In the genomic region with DNA sequence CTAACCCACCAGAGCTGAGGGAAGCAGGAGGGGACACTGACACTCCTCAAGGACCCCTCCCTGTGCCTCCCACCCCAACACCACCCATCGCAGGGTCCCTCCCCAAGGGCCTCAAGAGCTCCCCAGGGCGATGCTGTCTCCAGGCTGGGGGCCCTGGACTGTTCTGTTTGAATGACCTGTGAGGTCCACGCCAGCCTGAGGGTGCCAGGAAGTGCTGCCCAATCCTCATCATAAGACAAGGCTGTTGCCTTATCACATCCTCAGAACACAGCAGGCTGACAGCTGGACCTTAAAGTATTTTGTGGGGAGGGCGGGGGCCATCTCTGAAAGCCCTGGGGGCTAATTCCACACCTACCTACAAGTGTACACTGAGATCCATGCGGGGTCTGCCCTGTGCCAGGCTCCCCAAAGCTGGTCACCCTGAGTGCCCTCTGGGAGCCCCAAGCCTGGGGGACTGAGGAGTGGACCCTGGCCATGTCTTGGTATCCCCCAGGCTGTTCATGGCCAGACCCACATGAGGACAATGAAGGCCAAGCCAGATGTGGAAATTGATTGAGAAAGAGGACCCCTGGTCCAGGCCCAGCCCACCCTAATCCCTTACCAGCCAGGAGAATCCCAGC, we compare ENCODE assay signal across 21 cellular contexts. TPM values are rescaled to one million over a fixed set of nuclear protein-coding genes. Genes with fewer than 3 reads are reported as not detected.
A peak's percentile ranks its signal among the peaks of the same experiment; 100 is the strongest.
DNase-seq lines count a peak whose midpoint lies in the region; ATAC-seq and TF ChIP-seq lines count a peak whose summit lies in the region.
"Had no signal": no experiment of that assay in that cellular context is flagged by ENCODE, and none has a peak within 500 bp of the region (broad histone marks: within the 10 kb centered on the region; RNA-seq: fewer than 3 reads in every experiment).

No MANE protein-coding gene starts in this region.

- no peaks in the 10 kb centered on the region for H4K20me1 ChIP-seq in OCI-LY7 (ENCODE audit: insufficient read depth, low read length)

- H3K18ac ChIP-seq in neuronal stem cell (ENCODE audit: low read length) = peak overlapping the region; percentile 52

- WGBS in neuronal stem cell (ENCODE audit: extremely low coverage in 2 of 2, insufficient read length in 2 of 2, insufficient replicate concordance in 1 of 2), 2 donors = no CpG with 5 or more reads among the region's 5 CpGs

- H4K8ac ChIP-seq in neuronal stem cell (ENCODE audit: low read depth, low read length) = no peak overlapping the region

- H3K9me2 ChIP-seq in OCI-LY7 (ENCODE audit: insufficient read depth, low read length) = no peaks in the 10 kb centered on the region
- H3K9me2 ChIP-seq: SK-N-SH had no signal

- ATAC-seq in left ventricle myocardium superior (no peak), left cardiac atrium (no peak), RWPE2 (ENCODE audit: low read depth) (no peak), upper lobe of right lung (no peak)
- ATAC-seq: GM12878, Panc1 had no signal

- no peak overlapping the region for H2BK120ac ChIP-seq in neuronal stem cell (ENCODE audit: low read depth, low read length)

- no peak overlapping the region for H2BK12ac ChIP-seq in neuronal stem cell (ENCODE audit: low read length)

- no peak overlapping the region for H3K9ac ChIP-seq in neuronal stem cell (ENCODE audit: low read depth, low read length, poor library complexity)
- H3K9ac ChIP-seq: SK-N-SH had no signal

- H3K27me3 ChIP-seq in RWPE2 (ENCODE audit: insufficient read depth, poor library complexity, severe bottlenecking) (no peaks in the 10 kb centered on the region), neuronal stem cell (ENCODE audit: control insufficient read depth in 3 of 3, insufficient read depth in 3 of 3, low read depth in 1 of 3, low read length in 3 of 3) (peaks cover 0 to 30% (median 0%) of the 10 kb centered on the region in 3 experiments), upper lobe of right lung (peaks cover 8% of the 10 kb centered on the region)

- no peak overlapping the region for H3K14ac ChIP-seq in neuronal stem cell (ENCODE audit: low read length)

- no peaks in the 10 kb centered on the region for H3K79me2 ChIP-seq in OCI-LY7 (ENCODE audit: insufficient read depth, low read depth, low read length)

- H2BK5ac ChIP-seq in neuronal stem cell (ENCODE audit: low read length) = no peak overlapping the region

- POLR2A ChIA-PET in OCI-LY7 (lab: Charles Lee) = no interaction called here

- CTCF ChIA-PET in OCI-LY7 (lab: Charles Lee; ENCODE audit: unreplicated experiment) = interaction anchor here (0.6 kb wide), 1 partner anchor 301 kb away, joined by 3 read pairs; no protein-coding TSS in a partner anchor

- H3K4me1 ChIP-seq in RWPE2 (ENCODE audit: insufficient read depth, poor library complexity, severe bottlenecking) = no peaks in the 10 kb centered on the region
- H3K4me1 ChIP-seq in neuronal stem cell (ENCODE audit: control insufficient read depth in 2 of 2, insufficient read depth in 1 of 2, low read depth in 1 of 2, low read length in 2 of 2) = peaks cover 5 to 6% of the 10 kb centered on the region in 2 donors
- H3K4me1 ChIP-seq in upper lobe of right lung = no peaks in the 10 kb centered on the region
- peaks cover 6% of the 10 kb centered on the region for H3K4me1 ChIP-seq in OCI-LY7 (ENCODE audit: insufficient read depth, low read length, poor library complexity, severe bottlenecking)

- intact Hi-C loops in left ventricle myocardium superior (cut with micrococcal nuclease) = no loop called here
- intact Hi-C loops in left cardiac atrium (cut with DNase I) = no loop called here
- intact Hi-C loops in upper lobe of right lung (cut with DNase I) = no loop called here
- intact Hi-C loops in OCI-LY7 (cut with micrococcal nuclease; ENCODE audit: unreplicated experiment) = no loop called here

- no peak overlapping the region for H4K91ac ChIP-seq in neuronal stem cell (ENCODE audit: low read depth, low read length, poor library complexity)

- H3K4me2 ChIP-seq in neuronal stem cell (ENCODE audit: insufficient read depth, low read length, poor library complexity, severe bottlenecking) (no peak overlapping the region), OCI-LY7 (ENCODE audit: low read length) (no peak overlapping the region)
- H3K4me2 ChIP-seq: SK-N-SH had no signal

- H3K9me3 ChIP-seq in RWPE2 (ENCODE audit: severe bottlenecking) (no peaks in the 10 kb centered on the region), neuronal stem cell (replicated peaks in 1 of 2; ENCODE audit: control insufficient read depth in 2 of 2, insufficient read depth in 1 of 2, low read depth in 1 of 2, low read length in 2 of 2) (peaks cover 0 to 2% of the 10 kb centered on the region in 2 donors), upper lobe of right lung (no peaks in the 10 kb centered on the region), OCI-LY7 (ENCODE audit: low read length) (no peaks in the 10 kb centered on the region)
- H3K9me3 ChIP-seq: SK-N-SH had no signal

- H3K79me1 ChIP-seq in neuronal stem cell (ENCODE audit: low read depth, low read length) = peaks cover 3% of the 10 kb centered on the region

- peak overlapping the region; percentile 81 for H2AK5ac ChIP-seq in neuronal stem cell (ENCODE audit: low read depth, low read length)

- peak overlapping the region; percentile 3 for H3K23ac ChIP-seq in neuronal stem cell (ENCODE audit: low read depth, low read length, poor library complexity)

- H2AFZ ChIP-seq in neuronal stem cell (ENCODE audit: low read length) (no peak overlapping the region), OCI-LY7 (ENCODE audit: low read length) (no peak overlapping the region)

- no peak overlapping the region for H2BK15ac ChIP-seq in neuronal stem cell (ENCODE audit: low read length)

- no peak overlapping the region for H3K4me3 ChIP-seq in RWPE2 (ENCODE audit: severe bottlenecking)
- no peak overlapping the region for H3K4me3 ChIP-seq in neuronal stem cell (ENCODE audit: low read length in 2 of 2)
- no peak overlapping the region for H3K4me3 ChIP-seq in upper lobe of right lung
- no peak overlapping the region for H3K4me3 ChIP-seq in OCI-LY7 (ENCODE audit: low read depth, low read length, poor library complexity, severe bottlenecking)
- H3K4me3 ChIP-seq: GM12878 had no signal

- peak; percentile 21 for DNase-seq in left ventricle myocardium superior
- no peak for DNase-seq in left cardiac atrium
- DNase-seq in RWPE2 (ENCODE audit: low spot score) = peak; percentile 62
- no peak for DNase-seq in neuronal stem cell (ENCODE audit: low spot score)
- DNase-seq in upper lobe of right lung = peak; percentile 47
- no peak for DNase-seq in OCI-LY7 (ENCODE audit: low spot score)
- no peak for DNase-seq in kidney glomerular epithelial cell (lab: John Stamatoyannopoulos, UW)
- DNase-seq in NCI-H526 (lab: John Stamatoyannopoulos, UW) = no peak
- DNase-seq: ACHN; Calu3; CD4-positive, alpha-beta T cell; DMS79; HFFc6; KBM-7; NCI-H1436; NCI-H2029 treated with DMSO at 0.1 percent for 48 hours; NCI-H510A treated with DMSO at 0.1 percent for 48 hours; SHP77; SK-N-SH had no signal

- no peak overlapping the region for H3K27ac ChIP-seq in RWPE2 (ENCODE audit: poor library complexity, severe bottlenecking)
- H3K27ac ChIP-seq in neuronal stem cell (replicated peaks; ENCODE audit: low read length) = no peak overlapping the region
- H3K27ac ChIP-seq in upper lobe of right lung = no peak overlapping the region
- no peak overlapping the region for H3K27ac ChIP-seq in OCI-LY7 (ENCODE audit: low read depth, low read length, poor library complexity, severe bottlenecking)

- TF ChIP-seq CTCF in RWPE2 (IDR thresholded peaks at IDR 0.05; ENCODE audit: poor library complexity, severe bottlenecking) (no peak), upper lobe of right lung (IDR thresholded peaks at IDR 0.05) (no peak), OCI-LY7 (conservative IDR thresholded peaks at IDR 0.05; ENCODE audit: low read length) (no peak)

- BruUV-seq in OCI-LY7 (replicated peaks; lab: Mats Ljungman, UMichigan) = no TSS peak

- H3K36me3 ChIP-seq in RWPE2 (ENCODE audit: low read depth) (no peaks in the 10 kb centered on the region), neuronal stem cell (replicated peaks in 1 of 2; ENCODE audit: control insufficient read depth in 2 of 2, insufficient read depth in 2 of 2, low read length in 2 of 2) (no peaks in the 10 kb centered on the region), upper lobe of right lung (no peaks in the 10 kb centered on the region), OCI-LY7 (ENCODE audit: insufficient read depth, low read length) (no peaks in the 10 kb centered on the region)

- no peak overlapping the region for H3K4ac ChIP-seq in neuronal stem cell (ENCODE audit: low read length)

RNA-seq across cellular contexts. Expression of gene GOLGA6C, which starts 23.8 kb away (rescaled TPM):
- not detected for total RNA-seq in left ventricle myocardium superior
- total RNA-seq in left cardiac atrium = not detected
- not detected for polyA plus RNA-seq in neuronal stem cell (2013, experiment 1 of 2)
- polyA plus RNA-seq in neuronal stem cell (2013, experiment 2 of 2) = not detected
- not detected for total RNA-seq in upper lobe of right lung
- total RNA-seq in OCI-LY7 (2014; rRNA removed; shearing (Covaris generic)) = 0.10 and 0.28 TPM in 2 replicates
- total RNA-seq in OCI-LY7 (2022) = not detected in 2 replicates
- total RNA-seq: Calu3; CD4-positive, alpha-beta T cell; GM12878; HFFc6 had no signal
- polyA plus RNA-seq: GM12878, SK-N-SH had no signal

RNA-seq across cellular contexts. Expression of gene C15orf39, which starts 32.6 kb away (rescaled TPM):
- total RNA-seq in left ventricle myocardium superior (14.8 TPM), left cardiac atrium (10 to 100 TPM in 1 of 2 donors, 1 to 10 TPM in 1; 9.0 to 14.2 TPM), upper lobe of right lung (33.3 TPM), OCI-LY7 (2022) (39.6 and 50.2 TPM in 2 replicates)
- polyA plus RNA-seq in neuronal stem cell (2013, experiment 1 of 2) = 5.9 TPM
- 5.5 TPM for polyA plus RNA-seq in neuronal stem cell (2013, experiment 2 of 2)
- total RNA-seq in OCI-LY7 (2014; rRNA removed; shearing (Covaris generic)) = 19.7 and 26.5 TPM in 2 replicates

RNA-seq across cellular contexts. Expression of gene GOLGA6D, which starts 48.3 kb away (rescaled TPM):
- total RNA-seq in left ventricle myocardium superior (not detected), left cardiac atrium (not detected), upper lobe of right lung (not detected), OCI-LY7 (2022) (not detected in 2 replicates)
- 0.04 TPM for polyA plus RNA-seq in neuronal stem cell (2013, experiment 1 of 2)
- 0.03 TPM for polyA plus RNA-seq in neuronal stem cell (2013, experiment 2 of 2)
- total RNA-seq in OCI-LY7 (2014; rRNA removed; shearing (Covaris generic)) = not detected in 2 replicates
- total RNA-seq: Calu3; CD4-positive, alpha-beta T cell; GM12878; HFFc6 had no signal
- polyA plus RNA-seq: GM12878 had no signal

Comparison
In these comparisons a context has a peak if more than half of its experiments do, and no peak if none do; other contexts are left out.
1. DNase-seq: peak in left ventricle myocardium superior (single experiment), RWPE2 (single experiment) and upper lobe of right lung (single experiment); none in left cardiac atrium (single experiment), neuronal stem cell (single experiment), OCI-LY7 (single experiment), kidney glomerular epithelial cell (single experiment) and NCI-H526 (0 of 2).